In genomic region chr14:24648361-24648760, GRCh38 we compare ENCODE assay signal across 6 cellular contexts. TPM values are rescaled to one million over a fixed set of nuclear protein-coding genes. Genes with fewer than 3 reads are reported as not detected.
"Had no signal": no experiment of that assay in that cellular context is flagged by ENCODE, and none has a peak within 500 bp of the region (broad histone marks: within the 10 kb centered on the region; RNA-seq: fewer than 3 reads in every experiment).

No MANE protein-coding gene starts in this region.

RNA-seq across cellular contexts. Expression of gene GZMB, which starts 14.4 kb away (rescaled TPM):
- total RNA-seq: temporal lobe, urinary bladder had no signal

RNA-seq across cellular contexts. Expression of gene GZMH, which starts 38.9 kb away (rescaled TPM):
- total RNA-seq: subcutaneous adipose tissue, suprapubic skin, temporal lobe, tibial nerve, urinary bladder, vagina had no signal
